In the genomic region with DNA sequence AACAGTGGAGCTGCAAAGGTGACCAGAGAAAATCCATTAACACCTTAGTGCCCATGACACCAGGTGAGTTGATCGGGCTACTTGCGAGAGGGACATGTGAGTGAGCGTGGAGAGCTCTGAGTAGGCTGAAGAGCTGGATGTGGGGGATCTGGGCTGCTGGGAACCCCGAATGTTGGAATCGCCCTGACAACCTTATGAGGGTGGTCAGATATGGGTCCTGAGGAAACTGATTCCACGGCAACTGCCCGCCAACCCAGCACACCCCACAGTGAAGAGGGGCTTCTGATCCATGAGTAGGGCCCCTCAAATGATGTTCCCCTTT, we compare ENCODE assay signal across 9 cellular contexts. TPM values are rescaled to one million over a fixed set of nuclear protein-coding genes. Genes with fewer than 3 reads are reported as not detected.
A peak's percentile ranks its signal among the peaks of the same experiment; 100 is the strongest.
DNase-seq lines count a peak whose midpoint lies in the region; ATAC-seq, FAIRE-seq and TF ChIP-seq lines count a peak whose summit lies in the region.
"Had no signal": no experiment of that assay in that cellular context is flagged by ENCODE, and none has a peak within 500 bp of the region (broad histone marks: within the 10 kb centered on the region; RNA-seq: fewer than 3 reads in every experiment).

No MANE protein-coding gene starts in this region.

- H3K4me1 ChIP-seq in GM12878 (ENCODE audit: control insufficient read depth, insufficient read depth, low read length): peaks cover 13% of the 10 kb centered on the region; the same call in 1 of the 2 replicates
- peaks cover 48% of the 10 kb centered on the region for H3K4me1 ChIP-seq in lower lobe of right lung
- H3K4me1 ChIP-seq in upper lobe of right lung: peaks cover 29% of the 10 kb centered on the region

- H3K27me3 Mint-ChIP-seq in activated naive CD4-positive, alpha-beta T cell treated with anti-CD3 and anti-CD28 coated beads for 36 hours (ENCODE audit: low read depth): no peaks in the 10 kb centered on the region

- TF ChIP-seq RAD21 in GM12878 (IDR thresholded peaks at IDR 0.05; ENCODE audit: insufficient read depth, low read depth, low read length): no peak

- H3K4me1 Mint-ChIP-seq in activated naive CD4-positive, alpha-beta T cell treated with anti-CD3 and anti-CD28 coated beads for 36 hours (ENCODE audit: low read depth): peaks cover 22% of the 10 kb centered on the region

- BruUV-seq in GM12878 (replicated peaks; lab: Mats Ljungman, UMichigan): no TSS peak

- peak overlapping the region; percentile 83 for H3K9ac ChIP-seq in GM12878 (ENCODE audit: control insufficient read depth, insufficient read depth, low read length)

- H3K9me3 Mint-ChIP-seq in activated naive CD4-positive, alpha-beta T cell treated with anti-CD3 and anti-CD28 coated beads for 36 hours: no peaks in the 10 kb centered on the region

- H3K27ac ChIP-seq in GM12878 (ENCODE audit: control insufficient read depth, insufficient read depth) (peak overlapping the region; percentile 73), lower lobe of right lung (peak overlapping the region; percentile 94), upper lobe of right lung (peak overlapping the region; percentile 89)

- in situ Hi-C loops in GM12878 (cut with MboI): no loop called here

- TF ChIP-seq POLR2A in GM12878 (IDR thresholded peaks at IDR 0.05; ENCODE audit: low read depth, low read length): no peak

- no peaks in the 10 kb centered on the region; the same call in none of the 2 replicates for H3K79me2 ChIP-seq in GM12878 (ENCODE audit: control insufficient read depth, insufficient read depth, low read length)

- no peaks in the 10 kb centered on the region for H3K36me3 Mint-ChIP-seq in activated naive CD4-positive, alpha-beta T cell treated with anti-CD3 and anti-CD28 coated beads for 36 hours (ENCODE audit: low read depth)

- no peak for TF ChIP-seq EP300 in GM12878 (IDR thresholded peaks at IDR 0.05; ENCODE audit: borderline replicate concordance in 1 of 2, control insufficient read depth in 1 of 2, low read depth in 2 of 2, low read length in 2 of 2)

- ATAC-seq in GM12878 (no peak), lower lobe of right lung (no peak), upper lobe of right lung (no peak), HG02870 (IDR thresholded peaks at IDR 0.05; ENCODE audit: unreplicated experiment) (no peak), HG03159 (IDR thresholded peaks at IDR 0.05; ENCODE audit: unreplicated experiment) (no peak)

- POLR2A ChIA-PET in GM12878 (lab: Charles Lee): interaction anchor here (0.6 to 1.6 kb wide), 3 partner anchors 25 to 274 kb away, joined by 3 to 4 read pairs (median 3); no protein-coding TSS in a partner anchor

- H2AFZ ChIP-seq in GM12878 (ENCODE audit: control insufficient read depth, low read depth, low read length): peak overlapping the region; percentile 96

- TF ChIP-seq CTCF in GM12878 (IDR thresholded peaks at IDR 0.05 in 2 of 3, conservative IDR thresholded peaks at IDR 0.05 in 1 of 3; ENCODE audit: control insufficient read depth in 2 of 3, extremely low read depth in 1 of 3, insufficient read depth in 1 of 3, low read depth in 3 of 3, low read length in 3 of 3) (no peak), lower lobe of right lung (IDR thresholded peaks at IDR 0.05) (no peak), upper lobe of right lung (IDR thresholded peaks at IDR 0.05) (no peak)

- H3K36me3 ChIP-seq in GM12878 (ENCODE audit: control insufficient read depth in 2 of 2, insufficient read depth in 2 of 2, low read length in 1 of 2): peaks cover 0 to 2% of the 10 kb centered on the region in 2 experiments; a peak in 1 of 4 replicates
- no peaks in the 10 kb centered on the region for H3K36me3 ChIP-seq in lower lobe of right lung
- no peaks in the 10 kb centered on the region for H3K36me3 ChIP-seq in upper lobe of right lung

- RAD21 ChIA-PET in GM12878 (lab: Charles Lee; ENCODE audit: unreplicated experiment): interaction anchor here (0.6 to 1.1 kb wide), 2 partner anchors 52 to 271 kb away, joined by 4 to 5 read pairs; a partner anchor contains a TSS

- 5% methylated on average over 7 of the region's 7 CpGs for WGBS in GM12878 (ENCODE audit: insufficient coverage, insufficient replicate concordance, low lambda C conversion rate, missing lambda C conversion rate)

- H3K4me2 ChIP-seq in GM12878 (ENCODE audit: control insufficient read depth, insufficient read depth): peak overlapping the region; percentile 97

- FAIRE-seq in GM12878 (lab: Jason Lieb, UNC): no peak
- FAIRE-seq: endometrium had no signal

- no peaks in the 10 kb centered on the region for H4K20me1 ChIP-seq in GM12878 (ENCODE audit: control insufficient read depth, insufficient read depth)

- peak overlapping the region; percentile 89 for H3K4me3 Mint-ChIP-seq in activated naive CD4-positive, alpha-beta T cell treated with anti-CD3 and anti-CD28 coated beads for 36 hours

- SMC1A ChIA-PET in GM12878 (lab: Charles Lee; ENCODE audit: uncharacterized antibody, unreplicated experiment): interaction anchor here (0.8 to 2.3 kb wide), 3 partner anchors 15 to 271 kb away, joined by 3 to 7 read pairs (median 4); no protein-coding TSS in a partner anchor

- H3K9me3 ChIP-seq in GM12878 (replicated peaks; ENCODE audit: control insufficient read depth, insufficient read depth, low read length) (no peaks in the 10 kb centered on the region), lower lobe of right lung (no peaks in the 10 kb centered on the region), upper lobe of right lung (no peaks in the 10 kb centered on the region)

- peak overlapping the region; percentile 67 for H3K27ac Mint-ChIP-seq in activated naive CD4-positive, alpha-beta T cell treated with anti-CD3 and anti-CD28 coated beads for 36 hours

- DNase-seq in activated naive CD4-positive, alpha-beta T cell treated with anti-CD3 and anti-CD28 coated beads for 36 hours: no peak
- no peak for DNase-seq in activated naive CD4-positive, alpha-beta T cell (lab: John Stamatoyannopoulos, UW)
- DNase-seq in GM12878 (ENCODE audit: low read depth, low spot score) (no peak), lower lobe of right lung (no peak), upper lobe of right lung (no peak), NCI-H2171 (lab: John Stamatoyannopoulos, UW) (no peak)

- H3K4me3 ChIP-seq in GM12878 (peak overlapping the region; percentile 78), lower lobe of right lung (peak overlapping the region; percentile 96), upper lobe of right lung (peak overlapping the region; percentile 96)

- intact Hi-C loops in activated naive CD4-positive, alpha-beta T cell treated with anti-CD3 and anti-CD28 coated beads for 36 hours (cut with micrococcal nuclease): loop anchor here (1.0 to 10.0 kb wide), 9 partner anchors 200 to 1119 kb away; a partner anchor contains a TSS
- intact Hi-C loops in GM12878 (cut with micrococcal nuclease; ENCODE audit: unreplicated experiment) (no loop called here), lower lobe of right lung (cut with DNase I) (no loop called here), upper lobe of right lung (cut with DNase I) (no loop called here)

- CTCF ChIA-PET in activated naive CD4-positive, alpha-beta T cell treated with anti-CD3 and anti-CD28 coated beads for 36 hours (lab: Charles Lee): interaction anchor here (0.7 to 1.9 kb wide), 4 partner anchors 11 to 622 kb away, joined by 3 to 7 read pairs (median 4); no protein-coding TSS in a partner anchor
- CTCF ChIA-PET in GM12878 (lab: Yijun Ruan, JAX): interaction anchor here (0.7 to 2.4 kb wide), 4 partner anchors 25 to 448 kb away, joined by 3 to 5 read pairs (median 3); no protein-coding TSS in a partner anchor

- H3K27me3 ChIP-seq in GM12878 (replicated peaks in 1 of 2; ENCODE audit: control insufficient read depth in 2 of 2, insufficient read depth in 2 of 2, low read length in 1 of 2) (no peaks in the 10 kb centered on the region), lower lobe of right lung (ENCODE audit: low read depth) (no peaks in the 10 kb centered on the region), upper lobe of right lung (no peaks in the 10 kb centered on the region)

TF ChIP-seq in GM12878, 131 proteins besides CTCF, POLR2A, EP300 and RAD21:
- TF ChIP-seq CBFB (IDR thresholded peaks at IDR 0.05; ENCODE audit: low read depth) (0 out of 2 replicates have a peak, but pooled peaks have one; percentile 5), FOXM1 (IDR thresholded peaks at IDR 0.05; ENCODE audit: low read depth, low read length) (no peak), MTA3 (IDR thresholded peaks at IDR 0.05; ENCODE audit: borderline replicate concordance, low read length) (peak; percentile 62; the same call in 1 of the 2 replicates), NFIC (IDR thresholded peaks at IDR 0.05; ENCODE audit: low read depth, low read length) (no peak), GATAD2B (conservative IDR thresholded peaks at IDR 0.05; ENCODE audit: low read depth) (0 out of 2 replicates have a peak, but pooled peaks have one; percentile 6)

RNA-seq across cellular contexts. Expression of a gene that starts 0.7 kb away (rescaled TPM):
- total RNA-seq in activated naive CD4-positive, alpha-beta T cell treated with anti-CD3 and anti-CD28 coated beads for 36 hours: 10 to 100 TPM; 27.6 to 31.9 TPM
- 46.4 and 46.6 TPM in 2 replicates for total RNA-seq in GM12878 (2013; cell fraction: nucleolus; rRNA removed)
- total RNA-seq in GM12878 (2014; rRNA removed): 12.6 and 17.2 TPM in 2 replicates
- total RNA-seq in GM12878 (2014; rRNA removed; fragmentation: Illumina TruSeq; extraction: Trizol): 5.5 and 7.2 TPM in 2 replicates
- 31.3 and 32.0 TPM in 2 replicates for total RNA-seq in GM12878 (2021)
- 7.4 TPM for polyA plus RNA-seq in GM12878 (2011; ENCODE audit: low read depth)
- polyA plus RNA-seq in GM12878 (2011; rRNA removed): 17.8 and 25.1 TPM in 2 replicates
- 31.7 and 38.8 TPM in 2 replicates for polyA plus RNA-seq in GM12878 (2011; cell fraction: cytosol; rRNA removed)
- 56.5 and 61.2 TPM in 2 replicates for polyA plus RNA-seq in GM12878 (2011; cell fraction: nucleus; rRNA removed)
- polyA plus RNA-seq in GM12878 (2012): 14.6 and 16.4 TPM in 2 replicates
- 3.6 and 10.0 TPM in 2 replicates for polyA plus RNA-seq in GM12878 (2014; fragmentation: Illumina TruSeq; extraction: Trizol)
- polyA plus RNA-seq in GM12878 (2014; fragmentation: Nextera tagmentation; extraction: Ambion mirVana): 1 to 10 TPM; 1.8 to 6.1 TPM
- 12.5 and 14.8 TPM in 2 replicates for polyA plus RNA-seq in GM12878 (2014; rRNA removed)
- 10 to 100 TPM; 10.4 to 12.0 TPM for polyA plus RNA-seq in GM12878 (2016; fragmentation: Nextera tagmentation; extraction: Ambion mirVana)
- polyA minus RNA-seq in GM12878 (2011; rRNA and poly(A)+ RNA removed): 13.1 and 24.4 TPM in 2 replicates
- 10.0 and 11.4 TPM in 2 replicates for polyA minus RNA-seq in GM12878 (2011; cell fraction: cytosol; rRNA and poly(A)+ RNA removed)
- polyA minus RNA-seq in GM12878 (2011; cell fraction: nucleus; rRNA and poly(A)+ RNA removed): 11.0 and 14.4 TPM in 2 replicates
- total RNA-seq in lower lobe of right lung: 241 TPM
- total RNA-seq in upper lobe of right lung: 275 TPM
